30 cellular contexts compared by ENCODE assay signal in genomic region chr5:76310208-76310607, GRCh38.
"Had no signal": no experiment of that assay in that cellular context is flagged by ENCODE, and none has a peak within 500 bp of the region (broad histone marks: within the 10 kb centered on the region; RNA-seq: fewer than 3 reads in every experiment).

No MANE protein-coding gene starts in this region.

- H3K27ac ChIP-seq: neural progenitor cell, ovary, parathyroid adenoma, psoas muscle, skin epidermis, spleen, stomach, thoracic aorta, thyroid gland, tibial nerve, upper lobe of left lung, vagina had no signal

- H3K27me3 Mint-ChIP-seq: stimulated activated naive CD8-positive, alpha-beta T cell treated with anti-CD3 and anti-CD28 coated beads, Interleukin-15, Interleukin-2, amounts not matched to agents 100 ng/mL and 50 ng/mL, for 24 hours had no signal

- DNase-seq: naive thymus-derived CD4-positive, alpha-beta T cell; natural killer cell; occipital lobe; ovary; posterior cingulate gyrus; psoas muscle; right cardiac atrium; spleen; stimulated activated CD4-positive, alpha-beta T cell treated with anti-CD3 and anti-CD28 coated beads, Interleukin-12 subunit alpha, Interleukin-12 subunit beta, amount 100 ng/mL, for 4 hours; stimulated activated CD4-positive, alpha-beta T cell treated with anti-CD3 and anti-CD28 coated beads, Interleukin-1b, Interleukin-23, amount 100 ng/mL, for 48 hours; stimulated activated CD4-positive, alpha-beta T cell treated with anti-CD3 and anti-CD28 coated beads, Interleukin-4, amount 100 ng/mL, for 1 hour; stimulated activated CD4-positive, alpha-beta T cell treated with anti-CD3 and anti-CD28 coated beads, Interleukin-4, amount 100 ng/mL, for 4 hours; stimulated activated CD8-positive, alpha-beta memory T cell treated with anti-CD3 and anti-CD28 coated beads, Interleukin-4, amount 100 ng/mL, for 48 hours; stimulated activated naive B cell treated with anti-CD40 and anti-IgM and Interleukin-4, amounts not matched to agents 10 μg/mL and 1 μg/mL and 100 μg/mL, for 72 hours; stimulated activated naive CD4-positive, alpha-beta T cell treated with Interleukin-2 at 50 U/mL for 16 hours; stomach; thyroid gland; trophoblast cell; upper lobe of left lung had no signal

- H3K36me3 ChIP-seq: neural progenitor cell, ovary, spleen, stomach, thoracic aorta, thyroid gland, tibial nerve, upper lobe of left lung, vagina had no signal

- H3K4me1 Mint-ChIP-seq: stimulated activated naive B cell treated with anti-CD40 and anti-IgM and Interleukin-4, amounts not matched to agents 10 μg/mL and 1 μg/mL and 100 μg/mL, for 72 hours had no signal

- H3K9me3 ChIP-seq: ovary, psoas muscle, spleen, stomach, thoracic aorta, thyroid gland, tibial nerve, upper lobe of left lung, vagina had no signal

- ATAC-seq: naive thymus-derived CD4-positive, alpha-beta T cell; natural killer cell; psoas muscle; right cardiac atrium; sciatic nerve; stimulated activated naive B cell treated with anti-CD40 and anti-IgM and Interleukin-4, amounts not matched to agents 10 μg/mL and 1 μg/mL and 100 μg/mL, for 72 hours had no signal

- H3K4me3 Mint-ChIP-seq: naive thymus-derived CD4-positive, alpha-beta T cell; natural killer cell; nephron; neural progenitor cell; stimulated activated naive B cell treated with anti-CD40 and anti-IgM and Interleukin-4, amounts not matched to agents 10 μg/mL and 1 μg/mL and 100 μg/mL, for 72 hours; stimulated activated naive CD8-positive, alpha-beta T cell treated with anti-CD3 and anti-CD28 coated beads, Interleukin-15, Interleukin-2, amounts not matched to agents 100 ng/mL and 50 ng/mL, for 24 hours had no signal

- H3K4me3 ChIP-seq: neural progenitor cell, ovary, psoas muscle, skin epidermis, smooth muscle cell, spleen, stomach, thoracic aorta, thyroid gland, tibial nerve, upper lobe of left lung, vagina had no signal

- H3K27ac Mint-ChIP-seq: nephron; neural progenitor cell; progenitor cell of endocrine pancreas; stimulated activated naive B cell treated with anti-CD40 and anti-IgM and Interleukin-4, amounts not matched to agents 10 μg/mL and 1 μg/mL and 100 μg/mL, for 72 hours; stimulated activated naive CD8-positive, alpha-beta T cell treated with anti-CD3 and anti-CD28 coated beads, Interleukin-15, Interleukin-2, amounts not matched to agents 100 ng/mL and 50 ng/mL, for 24 hours had no signal

- H3K9me3 Mint-ChIP-seq: nephron; neural progenitor cell; stimulated activated naive CD8-positive, alpha-beta T cell treated with anti-CD3 and anti-CD28 coated beads, Interleukin-15, Interleukin-2, amounts not matched to agents 100 ng/mL and 50 ng/mL, for 24 hours had no signal

- H3K36me3 Mint-ChIP-seq: natural killer cell; stimulated activated naive B cell treated with anti-CD40 and anti-IgM and Interleukin-4, amounts not matched to agents 10 μg/mL and 1 μg/mL and 100 μg/mL, for 72 hours had no signal

- H3K4me1 ChIP-seq: psoas muscle, stomach, thyroid gland, vagina had no signal
